ENCODE assay signal across 8 cellular contexts in genomic region chr1:58546520-58547308, GRCh38. TPM values are rescaled to one million over a fixed set of nuclear protein-coding genes. Genes with fewer than 3 reads are reported as not detected.
DNase-seq lines count a peak whose midpoint lies in the region; ATAC-seq, FAIRE-seq and TF ChIP-seq lines count a peak whose summit lies in the region.

Gene OMA1 (minus strand): TSS chr1:58546726. CDS start chr1:58539294, 7,432 bp downstream.

- H3K9me3 ChIP-seq in left ventricle myocardium inferior (replicated peaks) (no peaks in the 10 kb centered on the region), psoas muscle (no peaks in the 10 kb centered on the region), uterus (no peaks in the 10 kb centered on the region)

- ATAC-seq in HG02870 (IDR thresholded peaks at IDR 0.05; ENCODE audit: unreplicated experiment) (peak; percentile 96), psoas muscle (peak; percentile 98 to 99 (median 99))

- H3K27ac ChIP-seq in left ventricle myocardium inferior (replicated peaks) (peak within 1 kb of the TSS; percentile 100), psoas muscle (peak within 1 kb of the TSS; percentile 98), uterus (peak within 1 kb of the TSS; percentile 99 to 100)

- TF ChIP-seq CTCF in left ventricle myocardium inferior (IDR thresholded peaks at IDR 0.05; ENCODE audit: borderline replicate concordance) (peak; percentile 98), psoas muscle (IDR thresholded peaks at IDR 0.05) (peak; percentile 97), uterus (IDR thresholded peaks at IDR 0.05) (peak; percentile 98 to 99 (median 99))

- intact Hi-C loops in left ventricle myocardium inferior (cut with micrococcal nuclease) (no loop called here), psoas muscle (cut with DNase I) (loop anchor here (2.0 to 10.0 kb wide), 2 partner anchors 30 to 108 kb away; no protein-coding TSS in a partner anchor), uterus (cut with DNase I; ENCODE audit: low total_unique reads) (no loop called here)

- H3K4me1 ChIP-seq in left ventricle myocardium inferior (peaks cover 18% of the 10 kb centered on the region), psoas muscle (peaks cover 6% of the 10 kb centered on the region), uterus (peaks cover 0 to 3% of the 10 kb centered on the region in 2 donors)

- H3K4me3 ChIP-seq in left ventricle myocardium inferior (peak within 1 kb of the TSS; percentile 90), psoas muscle (peak within 1 kb of the TSS; percentile 81), uterus (peak within 1 kb of the TSS; percentile 81 to 85)

- peak; percentile 99 for FAIRE-seq in GM12892 (lab: Jason Lieb, UNC)

- no peaks in the 10 kb centered on the region for H3K36me3 Mint-ChIP-seq in T-helper 1 cell treated with Interleukin-12 subunit alpha and Interleukin-12 subunit beta and Interleukin-4 antibody, amounts not matched to agents 30 μg/mL and 1 μg/mL, for 36 hours (ENCODE audit: low read depth)

- H3K36me3 ChIP-seq in left ventricle myocardium inferior, result no peaks in the 10 kb centered on the region
- no peaks in the 10 kb centered on the region for H3K36me3 ChIP-seq in psoas muscle (ENCODE audit: insufficient read depth in 1 of 2, low read depth in 1 of 2)
- no peaks in the 10 kb centered on the region for H3K36me3 ChIP-seq in uterus

- WGBS in psoas muscle, 3 donors, result 1% methylated on average over 38 to 46 of the region's 46 CpGs

- DNase-seq in GM12892 (ENCODE audit: insufficient read length) (peak; percentile 81), NCI-H146 treated with DMSO at 0.1 percent for 48 hours (lab: John Stamatoyannopoulos, UW; ENCODE audit: unreplicated experiment) (peak; percentile 94), amygdala (lab: John Stamatoyannopoulos, UW) (peak; percentile 62 to 98 (median 90)), left ventricle myocardium inferior (peak; percentile 98), psoas muscle (peak; percentile 98 to 99), uterus (peak; percentile 97 to 99)

- TF ChIP-seq POLR2A in GM12892 (IDR thresholded peaks at IDR 0.05; ENCODE audit: low read depth, low read length) (peak; percentile 90), uterus (IDR thresholded peaks at IDR 0.05) (peak; percentile 84 to 97)

- H3K27me3 ChIP-seq in left ventricle myocardium inferior (ENCODE audit: low read depth) (peaks cover 4% of the 10 kb centered on the region), psoas muscle (ENCODE audit: insufficient read depth in 3 of 3, low read length in 2 of 3) (no peaks in the 10 kb centered on the region), uterus (no peaks in the 10 kb centered on the region)

- H3K9me3 Mint-ChIP-seq in T-helper 1 cell treated with Interleukin-12 subunit alpha and Interleukin-12 subunit beta and Interleukin-4 antibody, amounts not matched to agents 30 μg/mL and 1 μg/mL, for 36 hours, result no peaks in the 10 kb centered on the region

- peaks cover 20% of the 10 kb centered on the region for H3K27me3 Mint-ChIP-seq in T-helper 1 cell treated with Interleukin-12 subunit alpha and Interleukin-12 subunit beta and Interleukin-4 antibody, amounts not matched to agents 30 μg/mL and 1 μg/mL, for 36 hours (ENCODE audit: low read depth)

- peak within 1 kb of the TSS; percentile 88 for H3K4me3 Mint-ChIP-seq in T-helper 1 cell treated with Interleukin-12 subunit alpha and Interleukin-12 subunit beta and Interleukin-4 antibody, amounts not matched to agents 30 μg/mL and 1 μg/mL, for 36 hours

- peaks cover 19% of the 10 kb centered on the region for H3K4me1 Mint-ChIP-seq in T-helper 1 cell treated with Interleukin-12 subunit alpha and Interleukin-12 subunit beta and Interleukin-4 antibody, amounts not matched to agents 30 μg/mL and 1 μg/mL, for 36 hours (ENCODE audit: low read depth)

- H3K27ac Mint-ChIP-seq in T-helper 1 cell treated with Interleukin-12 subunit alpha and Interleukin-12 subunit beta and Interleukin-4 antibody, amounts not matched to agents 30 μg/mL and 1 μg/mL, for 36 hours, result peak within 1 kb of the TSS; percentile 96

RNA-seq across cellular contexts. Expression of gene OMA1, which starts in this region (rescaled TPM):
- 42.6 TPM for polyA plus RNA-seq in GM12892 (2012; ENCODE audit: missing spikeins)
- 36.6 TPM for total RNA-seq in left ventricle myocardium inferior
- total RNA-seq in psoas muscle, result 10 to 100 TPM; 16.5 to 30.4 (median 23.7) TPM
- 10 to 100 TPM in 1 of 3 donors, 1 to 10 TPM in 2; 8.2 to 22.0 (median 9.8) TPM for polyA plus RNA-seq in psoas muscle
- total RNA-seq in uterus, result 10 to 100 TPM; 45.9 to 97.6 (median 65.4) TPM

Comparison
In these comparisons a context has a peak if more than half of its experiments do, and no peak if none do; other contexts are left out.
1. Peak in every context shown above with its lines: DNase-seq, ATAC-seq, H3K4me3 ChIP-seq and H3K27ac ChIP-seq.
2. intact Hi-C loops: an anchor here in psoas muscle (2.0 to 10.0 kb wide); none called in left ventricle myocardium inferior and uterus.